ENCODE assay signal across 6 cellular contexts in the genomic region with DNA sequence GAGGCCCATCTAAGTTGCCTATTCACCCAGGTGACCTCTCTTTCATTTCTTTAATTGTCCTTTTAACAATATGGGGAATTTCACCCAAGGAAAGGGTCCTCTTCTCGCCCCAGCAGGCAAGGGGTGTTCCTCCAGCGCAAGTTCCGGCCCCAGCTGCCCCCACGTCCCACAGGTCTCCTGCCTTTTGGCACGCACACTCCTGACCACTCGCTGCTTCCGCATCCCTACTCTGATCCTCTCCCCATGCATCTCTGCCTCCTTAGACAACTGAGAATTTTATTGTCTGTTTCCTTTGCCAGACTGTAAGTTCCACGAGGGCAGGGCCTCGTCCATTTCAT.
DNase-seq lines count a peak whose midpoint lies in the region; ATAC-seq and TF ChIP-seq lines count a peak whose summit lies in the region.

No MANE protein-coding gene starts in this region.

- H3K27ac Mint-ChIP-seq in effector memory CD8-positive, alpha-beta T cell = peak overlapping the region; percentile 95 to 99

- no peaks in the 10 kb centered on the region for H3K9me3 Mint-ChIP-seq in effector memory CD8-positive, alpha-beta T cell

- H3K36me3 Mint-ChIP-seq in effector memory CD8-positive, alpha-beta T cell (ENCODE audit: insufficient read depth) = peaks cover 33% of the 10 kb centered on the region

- no peak for TF ChIP-seq POLR2A in erythroblast (IDR thresholded peaks at IDR 0.05; ENCODE audit: low read length)

- H3K4me3 ChIP-seq in skeletal muscle cell (ENCODE audit: low read depth, low read length) = peak overlapping the region; percentile 99

- no peak for ATAC-seq in effector memory CD8-positive, alpha-beta T cell (replicated peaks)
- ATAC-seq in GM21619 (IDR thresholded peaks at IDR 0.05; ENCODE audit: unreplicated experiment) = no peak

- peaks cover 0 to 2% of the 10 kb centered on the region in 2 donors for H3K27me3 Mint-ChIP-seq in effector memory CD8-positive, alpha-beta T cell

- peaks cover 26 to 35% of the 10 kb centered on the region in 2 donors for H3K4me1 Mint-ChIP-seq in effector memory CD8-positive, alpha-beta T cell (ENCODE audit: low read depth in 2 of 2)

- DNase-seq in NCI-H69 (lab: John Stamatoyannopoulos, UW) (peak; percentile 52), skeletal muscle cell (ENCODE audit: low read depth) (no peak), erythroblast (lab: John Stamatoyannopoulos, UW) (no peak), NK-92 (lab: John Stamatoyannopoulos, UW; ENCODE audit: unreplicated experiment) (no peak)
- no peak for DNase-seq in effector memory CD8-positive, alpha-beta T cell

- H3K4me3 Mint-ChIP-seq in effector memory CD8-positive, alpha-beta T cell = peak overlapping the region; percentile 88 to 93
